In genomic region chr6:56714273-56714672, GRCh38 we compare ENCODE assay signal across 13 cellular contexts.
DNase-seq lines count a peak whose midpoint lies in the region; ATAC-seq, FAIRE-seq and TF ChIP-seq lines count a peak whose summit lies in the region.
"Had no signal": no experiment of that assay in that cellular context is flagged by ENCODE, and none has a peak within 500 bp of the region (broad histone marks: within the 10 kb centered on the region; RNA-seq: fewer than 3 reads in every experiment).

No MANE protein-coding gene starts in this region.

- H3K4me3 ChIP-seq in A549: no peak overlapping the region
- H3K4me3 ChIP-seq in HEK293 (ENCODE audit: low read depth, low read length): no peak overlapping the region
- H3K4me3 ChIP-seq in lower lobe of right lung: no peak overlapping the region
- no peak overlapping the region for H3K4me3 ChIP-seq in H7 (ENCODE audit: insufficient read depth, low read depth, low read length)

- peaks cover 64% of the 10 kb centered on the region for H3K4me1 ChIP-seq in A549
- H3K4me1 ChIP-seq in HEK293 (ENCODE audit: control insufficient read depth, insufficient read depth, low read length): peaks cover 27% of the 10 kb centered on the region
- H3K4me1 ChIP-seq in lower lobe of right lung: peaks cover 16% of the 10 kb centered on the region
- H3K4me1 ChIP-seq: parathyroid adenoma had no signal

- H3K9me3 Mint-ChIP-seq in MCF 10A (ENCODE audit: unreplicated experiment): peaks cover under 1% of the 10 kb centered on the region
- H3K9me3 Mint-ChIP-seq: T-helper 2 cell treated with Interferon-gamma antibody and Interleukin-4, amounts not matched to agents 5 μg/mL and 100 μg/mL, for 36 hours had no signal

- ATAC-seq in A549 (peak; percentile 71 to 74; a peak in 5 of 6 replicates), lower lobe of right lung (peak; percentile 14 to 20), HG02588 (IDR thresholded peaks at IDR 0.05; ENCODE audit: unreplicated experiment) (no peak)
- ATAC-seq: activated CD8-positive, alpha-beta memory T cell treated with anti-CD3 and anti-CD28 coated beads, Interleukin-2, amount 10 ng/mL, durations not matched to agents 7 days and 5 days had no signal

- intact Hi-C loops in MCF 10A (cut with micrococcal nuclease): loop anchor here (2.0 to 10.0 kb wide), 2 partner anchors 15 to 601 kb away; partner anchors contain the start of gene PRIM2
- intact Hi-C loops in lower lobe of right lung (cut with DNase I): no loop called here

- H3K27ac ChIP-seq in A549 (peak overlapping the region; percentile 75 to 87), HEK293 (ENCODE audit: extremely low read depth, low read depth, low read length) (no peak overlapping the region), lower lobe of right lung (peak overlapping the region; percentile 2)
- H3K27ac ChIP-seq: parathyroid adenoma had no signal

- DNase-seq in A549 (ENCODE audit: low read depth in 1 of 2, low spot score in 1 of 2): no peak
- no peak for DNase-seq in MCF 10A (ENCODE audit: unreplicated experiment)
- no peak for DNase-seq in lower lobe of right lung
- no peak for DNase-seq in H7
- DNase-seq in DMS153 (lab: John Stamatoyannopoulos, UW): no peak
- no peak for DNase-seq in cortex of kidney (lab: John Stamatoyannopoulos, UW)
- DNase-seq: activated CD8-positive, alpha-beta memory T cell treated with anti-CD3 and anti-CD28 coated beads, Interleukin-2, amount 10 ng/mL, durations not matched to agents 7 days and 5 days; NCI-H1436 had no signal

- CTCF ChIA-PET in A549 (lab: Yijun Ruan, JAX): interaction anchor here (0.8 to 6.9 kb wide), 5 partner anchors 15 to 353 kb away, joined by 3 to 67 read pairs (median 6); no protein-coding TSS in a partner anchor
- CTCF ChIA-PET in HEK293 (lab: Yijun Ruan, JAX): interaction anchor here (0.6 to 10.2 kb wide), 9 partner anchors 11 to 139 kb away, joined by 3 to 111 read pairs (median 4); no protein-coding TSS in a partner anchor
- CTCF ChIA-PET in MCF 10A (lab: Yijun Ruan, JAX): interaction anchor here (1.0 to 14.8 kb wide), 8 partner anchors 12 to 137 kb away, joined by 3 to 404 read pairs (median 10); no protein-coding TSS in a partner anchor

- WGBS in A549 (ENCODE audit: missing lambda C conversion rate): 17% methylated on average over 1 of the region's 1 CpG

- no peaks in the 10 kb centered on the region for H3K27me3 ChIP-seq in lower lobe of right lung (ENCODE audit: low read depth)
- no peaks in the 10 kb centered on the region for H3K27me3 ChIP-seq in H7 (ENCODE audit: control insufficient read depth, insufficient read depth, low read length)

- TF ChIP-seq CTCF in A549 (IDR thresholded peaks at IDR 0.05): no peak
- no peak for TF ChIP-seq CTCF in HEK293 (tag by site-specific recombination; IDR thresholded peaks at IDR 0.05)
- TF ChIP-seq CTCF in MCF 10A (IDR thresholded peaks at IDR 0.05; ENCODE audit: unreplicated experiment): no peak
- TF ChIP-seq CTCF in lower lobe of right lung (IDR thresholded peaks at IDR 0.05): no peak

- H3K36me3 Mint-ChIP-seq in MCF 10A (ENCODE audit: insufficient read depth, unreplicated experiment): peaks cover 6% of the 10 kb centered on the region
- H3K36me3 Mint-ChIP-seq: activated CD8-positive, alpha-beta memory T cell treated with anti-CD3 and anti-CD28 coated beads, Interleukin-2, amount 10 ng/mL, durations not matched to agents 7 days and 5 days had no signal

- TF ChIP-seq EP300 in A549 (IDR thresholded peaks at IDR 0.05): no peak

- H3K36me3 ChIP-seq in HEK293 (ENCODE audit: control insufficient read depth in 2 of 2, insufficient read depth in 1 of 2, low read length in 2 of 2) (no peaks in the 10 kb centered on the region), lower lobe of right lung (no peaks in the 10 kb centered on the region), H7 (replicated peaks; ENCODE audit: control insufficient read depth, insufficient read depth, low read length) (no peaks in the 10 kb centered on the region)

- POLR2A ChIA-PET in A549 (lab: Yijun Ruan, JAX) (interaction anchor here (0.5 kb wide), 1 partner anchor 26 kb away, joined by 3 read pairs; no protein-coding TSS in a partner anchor), HEK293 (lab: Yijun Ruan, JAX) (interaction anchor here (1.3 kb wide), 1 partner anchor 130 kb away, joined by 5 read pairs; no protein-coding TSS in a partner anchor), MCF 10A (lab: Yijun Ruan, JAX) (interaction anchor here (0.6 to 11.4 kb wide), 18 partner anchors 13 to 151 kb away, joined by 3 to 192 read pairs (median 7); partner anchors contain the start of gene DST)

- H3K4me3 Mint-ChIP-seq in MCF 10A (ENCODE audit: unreplicated experiment): peak overlapping the region; percentile 2
- H3K4me3 Mint-ChIP-seq: activated CD8-positive, alpha-beta memory T cell treated with anti-CD3 and anti-CD28 coated beads, Interleukin-2, amount 10 ng/mL, durations not matched to agents 7 days and 5 days; T-helper 2 cell treated with Interferon-gamma antibody and Interleukin-4, amounts not matched to agents 5 μg/mL and 100 μg/mL, for 36 hours had no signal

- peaks cover 39% of the 10 kb centered on the region for H3K4me1 Mint-ChIP-seq in MCF 10A (ENCODE audit: insufficient read depth, unreplicated experiment)
- H3K4me1 Mint-ChIP-seq: activated CD8-positive, alpha-beta memory T cell treated with anti-CD3 and anti-CD28 coated beads, Interleukin-2, amount 10 ng/mL, durations not matched to agents 7 days and 5 days had no signal

- H3K27me3 Mint-ChIP-seq in MCF 10A (ENCODE audit: insufficient read depth, unreplicated experiment): no peaks in the 10 kb centered on the region

- H3K4me2 ChIP-seq in A549: peak overlapping the region; percentile 74

- no peak for TF ChIP-seq RAD21 in A549 (conservative IDR thresholded peaks at IDR 0.05 in 1 of 2, IDR thresholded peaks at IDR 0.05 in 1 of 2)

- TF ChIP-seq POLR2A in A549 (IDR thresholded peaks at IDR 0.05; ENCODE audit: low read length): no peak

- no peaks in the 10 kb centered on the region for H3K9me3 ChIP-seq in A549
- H3K9me3 ChIP-seq in HEK293 (ENCODE audit: control insufficient read depth, insufficient read depth, low read depth, low read length): no peaks in the 10 kb centered on the region
- no peaks in the 10 kb centered on the region for H3K9me3 ChIP-seq in lower lobe of right lung

- BruUV-seq in MCF 10A (replicated peaks; lab: Mats Ljungman, UMichigan): no TSS peak

- peak overlapping the region; percentile 59 for H3K27ac Mint-ChIP-seq in MCF 10A (ENCODE audit: low read depth, unreplicated experiment)
- H3K27ac Mint-ChIP-seq: activated CD8-positive, alpha-beta memory T cell treated with anti-CD3 and anti-CD28 coated beads, Interleukin-2, amount 10 ng/mL, durations not matched to agents 7 days and 5 days; T-helper 2 cell treated with Interferon-gamma antibody and Interleukin-4, amounts not matched to agents 5 μg/mL and 100 μg/mL, for 36 hours had no signal

- FAIRE-seq in A549 (lab: Jason Lieb, UNC): no peak
- FAIRE-seq: urothelium cell line had no signal

TF ChIP-seq in A549, 52 proteins besides CTCF, POLR2A, EP300 and RAD21:
- no peak for TF ChIP-seq ESRRA (IDR thresholded peaks at IDR 0.05; ENCODE audit: borderline replicate concordance, low read length)
- no peak for TF ChIP-seq TP53 (CRISPR knock-in tag; IDR thresholded peaks at IDR 0.05)
- TF ChIP-seq EHF (CRISPR knock-in tag; IDR thresholded peaks at IDR 0.05): no peak
- no peak for TF ChIP-seq HEYL (CRISPR knock-in tag; IDR thresholded peaks at IDR 0.05)
- TF ChIP-seq KDM5A (IDR thresholded peaks at IDR 0.05): no peak
- TF ChIP-seq HOXB13 (CRISPR knock-in tag; IDR thresholded peaks at IDR 0.05; ENCODE audit: low read depth): no peak
- TF ChIP-seq FOSL2 (IDR thresholded peaks at IDR 0.05): no peak
- TF ChIP-seq FOSL2 (CRISPR knock-in tag; IDR thresholded peaks at IDR 0.05): no peak
- no peak for TF ChIP-seq RARB (CRISPR knock-in tag; IDR thresholded peaks at IDR 0.05)
- TF ChIP-seq SREBF2 (IDR thresholded peaks at IDR 0.05): no peak
- no peak for TF ChIP-seq ZNF302 (CRISPR knock-in tag; IDR thresholded peaks at IDR 0.05)

TF ChIP-seq in HEK293, 187 proteins besides CTCF, POLR2A, EP300 and RAD21:
- no peak for TF ChIP-seq ZNF692 (tag by site-specific recombination; IDR thresholded peaks at IDR 0.05)
- TF ChIP-seq AEBP2 (tag by site-specific recombination; IDR thresholded peaks at IDR 0.05; ENCODE audit: borderline replicate concordance): no peak
- TF ChIP-seq PRDM1 (tag by site-specific recombination; IDR thresholded peaks at IDR 0.05): peak; percentile 63
- peak; percentile 60 for TF ChIP-seq PRDM6 (tag by site-specific recombination; IDR thresholded peaks at IDR 0.05)
